In genomic region chr2:3113122-3113521, GRCh38 we compare ENCODE assay signal across 26 cellular contexts.
"Had no signal": no experiment of that assay in that cellular context is flagged by ENCODE, and none has a peak within 500 bp of the region (broad histone marks: within the 10 kb centered on the region; RNA-seq: fewer than 3 reads in every experiment).

No MANE protein-coding gene starts in this region.

- H3K4me1 ChIP-seq: foreskin keratinocyte, gastroesophageal sphincter, heart left ventricle, left lung, parathyroid adenoma, prostate gland, spleen, tibial nerve, upper lobe of left lung had no signal

- H3K27me3 ChIP-seq: foreskin keratinocyte, gastroesophageal sphincter, heart left ventricle, left lung, neutrophil, spleen, tibial nerve, upper lobe of left lung had no signal

- H3K9me3 ChIP-seq: gastroesophageal sphincter, heart left ventricle, left lung, mucosa of descending colon, neutrophil, prostate gland, spleen, thoracic aorta, tibial nerve, upper lobe of left lung had no signal

- ATAC-seq: esophagus mucosa; foreskin keratinocyte; gastroesophageal sphincter; heart left ventricle; left cardiac atrium; left lung; mucosa of descending colon; natural killer cell treated with Interleukin-12 subunit alpha and Interleukin-12 subunit beta and Interleukin-15 and Interleukin-18, amount 100 ng/mL, for 72 hours; right cardiac atrium; stimulated activated memory B cell treated with anti-CD40 and anti-IgM and Interleukin-4, amounts not matched to agents 10 μg/mL and 1 μg/mL and 100 μg/mL, for 72 hours; stimulated activated naive CD8-positive, alpha-beta T cell treated with anti-CD3 and anti-CD28 coated beads, Interleukin-15, Interleukin-2, amounts not matched to agents 100 U/mL and 50 U/mL, for 24 hours had no signal

- H3K36me3 ChIP-seq: gastroesophageal sphincter, heart left ventricle, left lung, neutrophil, prostate gland, spleen, thoracic aorta, tibial nerve, upper lobe of left lung had no signal

- H3K4me3 ChIP-seq: gastroesophageal sphincter, heart left ventricle, left lung, mucosa of descending colon, prostate gland, skin epidermis, spleen, thoracic aorta, tibial nerve, upper lobe of left lung had no signal

- DNase-seq: effector CD8-positive, alpha-beta T cell; foreskin keratinocyte; hippocampal formation; left cardiac atrium; left lung; mesenchymal stem cell; mucosa of descending colon; naive B cell; right cardiac atrium; stimulated activated CD4-positive, alpha-beta T cell treated with anti-CD3 and anti-CD28 coated beads, Interleukin-4, amount 100 ng/mL, for 4 hours; stimulated activated naive CD8-positive, alpha-beta T cell treated with anti-CD3 and anti-CD28 coated beads, Interleukin-15, Interleukin-2, amounts not matched to agents 100 U/mL and 50 U/mL, for 24 hours; substantia nigra; upper lobe of left lung had no signal

- H3K27ac ChIP-seq: epithelial cell of prostate, foreskin keratinocyte, gastroesophageal sphincter, heart left ventricle, left lung, neutrophil, parathyroid adenoma, prostate gland, skin epidermis, spleen, thoracic aorta, tibial nerve, upper lobe of left lung had no signal
